ENCODE assay signal across 9 cellular contexts in genomic region chr3:134796313-134797079, GRCh38. TPM values are rescaled to one million over a fixed set of nuclear protein-coding genes. Genes with fewer than 3 reads are reported as not detected.
DNase-seq lines count a peak whose midpoint lies in the region; ATAC-seq, FAIRE-seq and TF ChIP-seq lines count a peak whose summit lies in the region.
"Had no signal": no experiment of that assay in that cellular context is flagged by ENCODE, and none has a peak within 500 bp of the region (broad histone marks: within the 10 kb centered on the region; RNA-seq: fewer than 3 reads in every experiment).

No MANE protein-coding gene starts in this region.

- no peaks in the 10 kb centered on the region for H3K9me3 Mint-ChIP-seq in T-helper 1 cell treated with Interleukin-12 subunit alpha and Interleukin-12 subunit beta and Interleukin-4 antibody, amounts not matched to agents 30 μg/mL and 1 μg/mL, for 36 hours
- H3K9me3 Mint-ChIP-seq in CD4-positive, alpha-beta T cell = no peaks in the 10 kb centered on the region

- peaks cover 63% of the 10 kb centered on the region for H3K27me3 Mint-ChIP-seq in T-helper 1 cell treated with Interleukin-12 subunit alpha and Interleukin-12 subunit beta and Interleukin-4 antibody, amounts not matched to agents 30 μg/mL and 1 μg/mL, for 36 hours (ENCODE audit: low read depth)
- peaks cover 64% of the 10 kb centered on the region for H3K27me3 Mint-ChIP-seq in CD4-positive, alpha-beta T cell

- no peak overlapping the region for H3K9ac ChIP-seq in SK-N-MC (ENCODE audit: insufficient read length)

- DNase-seq in T-helper 1 cell (no peak), SK-N-MC (ENCODE audit: low read depth, low spot score) (no peak), superior temporal gyrus (ENCODE audit: extremely low spot score) (peak; percentile 28), HTR-8/SVneo (ENCODE audit: insufficient read length, low spot score) (no peak)
- DNase-seq in CD4-positive, alpha-beta T cell = no peak
- no peak for DNase-seq in activated naive CD4-positive, alpha-beta T cell treated with Interleukin-2 at 50 U/mL for 16 hours
- DNase-seq: DND-41 had no signal

- H3K27ac ChIP-seq in SK-N-MC = no peak overlapping the region
- no peak overlapping the region for H3K27ac ChIP-seq in CD4-positive, alpha-beta T cell (ENCODE audit: low read depth, low read length)

- FAIRE-seq in HTR-8/SVneo (lab: Jason Lieb, UNC) = no peak

- H3K36me3 ChIP-seq in SK-N-MC (ENCODE audit: insufficient read depth, low read length) = no peaks in the 10 kb centered on the region

- H3K4me3 ChIP-seq in SK-N-MC (peak overlapping the region; percentile 83), iPS-18c (ENCODE audit: insufficient read depth, low read depth, low read length) (peak overlapping the region; percentile 79)

- CTCF ChIA-PET in CD4-positive, alpha-beta T cell (lab: Charles Lee) = no interaction called here

- no peak for ATAC-seq in CD4-positive, alpha-beta T cell (ENCODE audit: poor library complexity)

- TF ChIP-seq CTCF in CD4-positive, alpha-beta T cell (IDR thresholded peaks at IDR 0.05) = no peak

- peaks cover 31% of the 10 kb centered on the region for H3K4me1 Mint-ChIP-seq in T-helper 1 cell treated with Interleukin-12 subunit alpha and Interleukin-12 subunit beta and Interleukin-4 antibody, amounts not matched to agents 30 μg/mL and 1 μg/mL, for 36 hours (ENCODE audit: low read depth)
- H3K4me1 Mint-ChIP-seq in CD4-positive, alpha-beta T cell (ENCODE audit: low read depth) = peaks cover 9% of the 10 kb centered on the region

- H3K36me3 Mint-ChIP-seq in T-helper 1 cell treated with Interleukin-12 subunit alpha and Interleukin-12 subunit beta and Interleukin-4 antibody, amounts not matched to agents 30 μg/mL and 1 μg/mL, for 36 hours (ENCODE audit: low read depth) = no peaks in the 10 kb centered on the region
- H3K36me3 Mint-ChIP-seq in CD4-positive, alpha-beta T cell (ENCODE audit: low read depth) = no peaks in the 10 kb centered on the region

- no peak overlapping the region for H3K27ac Mint-ChIP-seq in T-helper 1 cell treated with Interleukin-12 subunit alpha and Interleukin-12 subunit beta and Interleukin-4 antibody, amounts not matched to agents 30 μg/mL and 1 μg/mL, for 36 hours
- H3K27ac Mint-ChIP-seq in CD4-positive, alpha-beta T cell = no peak overlapping the region

- peak overlapping the region; percentile 98 for H3K4me3 Mint-ChIP-seq in T-helper 1 cell treated with Interleukin-12 subunit alpha and Interleukin-12 subunit beta and Interleukin-4 antibody, amounts not matched to agents 30 μg/mL and 1 μg/mL, for 36 hours
- no peak overlapping the region for H3K4me3 Mint-ChIP-seq in CD4-positive, alpha-beta T cell

- H3K27me3 ChIP-seq in CD4-positive, alpha-beta T cell (ENCODE audit: control insufficient read depth, insufficient read depth, low read length) = peaks cover 45% of the 10 kb centered on the region

- POLR2A ChIA-PET in CD4-positive, alpha-beta T cell (lab: Charles Lee) = no interaction called here

- intact Hi-C loops in CD4-positive, alpha-beta T cell (cut with DNase I, micrococcal nuclease) = loop anchor here in 1 of 2 experiments (5.0 to 10.0 kb wide), 2 partner anchors 1098 to 1246 kb away; no protein-coding TSS in a partner anchor

- H3K9me3 ChIP-seq in SK-N-MC (ENCODE audit: low read depth, low read length) (no peaks in the 10 kb centered on the region), iPS-18c (ENCODE audit: control insufficient read depth, insufficient read depth, low read length) (peaks cover 2% of the 10 kb centered on the region)
- no peaks in the 10 kb centered on the region for H3K9me3 ChIP-seq in CD4-positive, alpha-beta T cell (ENCODE audit: control insufficient read depth, low read length)

RNA-seq across cellular contexts. Expression of gene EPHB1, which starts 1.4 kb away (rescaled TPM):
- total RNA-seq in CD4-positive, alpha-beta T cell = under 1 TPM; 0.08 to 0.49 TPM
